In genomic region chr6:130761286-130761685, GRCh38 we compare ENCODE assay signal across 19 cellular contexts.
A peak's percentile ranks its signal among the peaks of the same experiment; 100 is the strongest.
DNase-seq lines count a peak whose midpoint lies in the region; FAIRE-seq and TF ChIP-seq lines count a peak whose summit lies in the region.
"Had no signal": no experiment of that assay in that cellular context is flagged by ENCODE, and none has a peak within 500 bp of the region (broad histone marks: within the 10 kb centered on the region; RNA-seq: fewer than 3 reads in every experiment).

No MANE protein-coding gene starts in this region.

- no peak for TF ChIP-seq POLR2A in GM12892 (IDR thresholded peaks at IDR 0.05; ENCODE audit: low read depth, low read length)

- FAIRE-seq in GM12892 (lab: Jason Lieb, UNC), result no peak
- FAIRE-seq: A549, G401.6, GM12891, GM18507 had no signal

- no peak overlapping the region for H3K4me3 ChIP-seq in AG10803 (ENCODE audit: low read length)
- no peak overlapping the region for H3K4me3 ChIP-seq in retinal pigment epithelial cell (ENCODE audit: low read length)
- H3K4me3 ChIP-seq: A549, BLaER1 had no signal

- no peak for TF ChIP-seq CTCF in AG10803 (conservative IDR thresholded peaks at IDR 0.05; ENCODE audit: low read length)
- TF ChIP-seq CTCF in retinal pigment epithelial cell (conservative IDR thresholded peaks at IDR 0.05; ENCODE audit: low read depth, low read length), result no peak

- DNase-seq in AG10803 (ENCODE audit: low read depth), result peak; percentile 17
- DNase-seq in fibroblast of gingiva (ENCODE audit: low read depth), result peak; percentile 8
- DNase-seq in retinal pigment epithelial cell (ENCODE audit: low read depth), result peak; percentile 82
- DNase-seq in iPS-NIHi11 (ENCODE audit: low spot score), result no peak
- DNase-seq in GM12892 (ENCODE audit: insufficient read length), result no peak
- DNase-seq in DMS 273 (lab: John Stamatoyannopoulos, UW; ENCODE audit: unreplicated experiment), result no peak
- DNase-seq: BE2C; C1 segment of cervical spinal cord; CD4-positive, alpha-beta memory T cell; CD4-positive, CD25-positive, alpha-beta regulatory T cell; CD8-positive, alpha-beta memory T cell; COR-L47; DMS79 treated with DMSO at 0.1 percent for 48 hours; GF-D8 had no signal

Comparison
In these comparisons a context has a peak if more than half of its experiments do, and no peak if none do; other contexts are left out.
1. DNase-seq: peak in AG10803 (single experiment), fibroblast of gingiva (single experiment) and retinal pigment epithelial cell (single experiment); none in iPS-NIHi11 (single experiment), GM12892 (single experiment) and DMS 273 (single experiment).